ENCODE assay signal across 18 cellular contexts in genomic region chr2:134711622-134712125, GRCh38. TPM values are rescaled to one million over a fixed set of nuclear protein-coding genes. Genes with fewer than 3 reads are reported as not detected.
DNase-seq lines count a peak whose midpoint lies in the region; ATAC-seq, FAIRE-seq and TF ChIP-seq lines count a peak whose summit lies in the region.
"Had no signal": no experiment of that assay in that cellular context is flagged by ENCODE, and none has a peak within 500 bp of the region (broad histone marks: within the 10 kb centered on the region; RNA-seq: fewer than 3 reads in every experiment).

No MANE protein-coding gene starts in this region.

- H3K4me1 ChIP-seq in HAP-1 (peaks cover 9% of the 10 kb centered on the region), PC-3 (ENCODE audit: insufficient read depth, low read length) (peaks cover 20% of the 10 kb centered on the region)

- H3K27ac ChIP-seq in PC-3 (ENCODE audit: low read length) = no peak overlapping the region
- no peak overlapping the region for H3K27ac ChIP-seq in neural cell (ENCODE audit: low read length)
- H3K27ac ChIP-seq: C4-2B, SK-N-MC had no signal

- H4K20me1 ChIP-seq in PC-3 (ENCODE audit: low read length) (no peaks in the 10 kb centered on the region), neural cell (ENCODE audit: insufficient read depth) (no peaks in the 10 kb centered on the region)

- TF ChIP-seq CTCF in PC-3 (conservative IDR thresholded peaks at IDR 0.05; ENCODE audit: low read depth, low read length) = no peak
- TF ChIP-seq CTCF in neural cell (IDR thresholded peaks at IDR 0.05; ENCODE audit: poor library complexity, severe bottlenecking) = no peak
- TF ChIP-seq CTCF in WTC11 (IDR thresholded peaks at IDR 0.05) = no peak

- H3K9ac ChIP-seq in PC-3 (ENCODE audit: low read length) = no peak overlapping the region
- H3K9ac ChIP-seq in neural cell (ENCODE audit: low read length) = no peak overlapping the region

- no peak overlapping the region for H3K27ac Mint-ChIP-seq in WTC11

- H3K79me2 ChIP-seq in PC-3 (ENCODE audit: low read length) = no peaks in the 10 kb centered on the region
- no peaks in the 10 kb centered on the region for H3K79me2 ChIP-seq in neural cell (replicated peaks; ENCODE audit: insufficient read depth, low read length)

- in situ Hi-C loops in HAP-1 (cut with MboI; ENCODE audit: low sequenced_read_pairs) = no loop called here

- H3K4me3 ChIP-seq in HAP-1 (no peak overlapping the region), PC-3 (ENCODE audit: low read length) (no peak overlapping the region), neural cell (ENCODE audit: low read length) (no peak overlapping the region)
- H3K4me3 ChIP-seq: GM12878, SK-N-MC had no signal

- no peaks in the 10 kb centered on the region for H3K36me3 Mint-ChIP-seq in WTC11

- intact Hi-C loops in PC-3 (cut with micrococcal nuclease) = no loop called here

- no peaks in the 10 kb centered on the region for H3F3A ChIP-seq in PC-3 (ENCODE audit: low read length, unreplicated experiment)
- H3F3A ChIP-seq in neural cell (ENCODE audit: insufficient read depth, low read length, poor library complexity, severe bottlenecking) = no peaks in the 10 kb centered on the region

- peaks cover 27% of the 10 kb centered on the region for H3K4me1 Mint-ChIP-seq in WTC11

- peaks cover 56% of the 10 kb centered on the region for H3K27me3 ChIP-seq in HAP-1 (ENCODE audit: low read depth)
- H3K27me3 ChIP-seq in PC-3 (ENCODE audit: low read length) = no peaks in the 10 kb centered on the region
- H3K27me3 ChIP-seq in neural cell (ENCODE audit: insufficient read depth, low read depth, low read length) = peaks cover 14% of the 10 kb centered on the region

- no peak for TF ChIP-seq EP300 in neural cell (conservative IDR thresholded peaks at IDR 0.05; ENCODE audit: poor library complexity, severe bottlenecking)

- peaks cover 3% of the 10 kb centered on the region; the same call in 1 of the 2 replicates for H3K9me3 Mint-ChIP-seq in WTC11

- DNase-seq in HAP-1 (ENCODE audit: low spot score in 2 of 2) (peak; percentile 31 to 80), M059J (ENCODE audit: low read depth) (peak; percentile 6), PC-3 (no peak), NCI-H1105 treated with DMSO at 0.1 percent for 48 hours (lab: John Stamatoyannopoulos, UW) (no peak), RCC 7860 (ENCODE audit: low spot score) (no peak), WTC11 (ENCODE audit: low spot score) (no peak)
- DNase-seq: AML-193, GF-D8, GOT3, NCI-H1436, NCI-H1930, NCI-H510A, Right ventricle myocardium superior had no signal

- H3K27me3 Mint-ChIP-seq in WTC11 (ENCODE audit: low read depth) = peaks cover 28% of the 10 kb centered on the region

- POLR2A ChIA-PET in PC-3 (lab: Charles Lee; ENCODE audit: unreplicated experiment) = no interaction called here
- POLR2A ChIA-PET in WTC11 (lab: Charles Lee) = no interaction called here

- FAIRE-seq in RCC 7860 (lab: Jason Lieb, UNC) = no peak
- FAIRE-seq: GM12878, GM19239 had no signal

- TF ChIP-seq RAD21 in neural cell (conservative IDR thresholded peaks at IDR 0.05) = no peak

- H3K4me2 ChIP-seq in PC-3 (ENCODE audit: low read length) = peak overlapping the region; percentile 60
- H3K4me2 ChIP-seq in neural cell (ENCODE audit: low read length) = peak overlapping the region; percentile 33

- ATAC-seq in PC-3 = no peak
- no peak for ATAC-seq in WTC11
- ATAC-seq: GM12878 had no signal

- H3K9me3 ChIP-seq in HAP-1 (no peaks in the 10 kb centered on the region), PC-3 (ENCODE audit: low read length) (no peaks in the 10 kb centered on the region), neural cell (ENCODE audit: low read length) (no peaks in the 10 kb centered on the region)

- H2AFZ ChIP-seq in PC-3 (ENCODE audit: low read length) = 0 out of 2 replicates have a peak overlapping the region, but pooled peaks have one; percentile 43
- no peak overlapping the region for H2AFZ ChIP-seq in neural cell (ENCODE audit: low read depth, low read length)

- no TSS peak for BruUV-seq in PC-3 (replicated peaks; lab: Mats Ljungman, UMichigan)

- no peak overlapping the region for H3K4me3 Mint-ChIP-seq in WTC11

- H3K9me2 ChIP-seq in PC-3 (replicated peaks; ENCODE audit: low read length) (no peaks in the 10 kb centered on the region), neural cell (ENCODE audit: insufficient read depth, low read length) (no peaks in the 10 kb centered on the region)

- no peaks in the 10 kb centered on the region for H3K36me3 ChIP-seq in HAP-1 (replicated peaks)
- H3K36me3 ChIP-seq in PC-3 (ENCODE audit: low read depth, low read length) = no peaks in the 10 kb centered on the region
- no peaks in the 10 kb centered on the region for H3K36me3 ChIP-seq in neural cell (ENCODE audit: insufficient read depth, low read length)

- CTCF ChIA-PET in PC-3 (lab: Charles Lee) = no interaction called here
- CTCF ChIA-PET in WTC11 (lab: Charles Lee) = interaction anchor here (0.6 to 1.0 kb wide), 2 partner anchors 54 to 261 kb away, joined by 3 read pairs; no protein-coding TSS in a partner anchor

TF ChIP-seq in neural cell, 6 proteins besides CTCF, POLR2A, EP300 and RAD21:
- TF ChIP-seq EZH2 (IDR thresholded peaks at IDR 0.05; ENCODE audit: borderline replicate concordance, insufficient read depth, low read length, poor library complexity, severe bottlenecking) (no peak), TAF1 (IDR thresholded peaks at IDR 0.05; ENCODE audit: low read depth) (no peak), REST (IDR thresholded peaks at IDR 0.05; ENCODE audit: borderline replicate concordance) (no peak), POLR2AphosphoS5 (IDR thresholded peaks at IDR 0.05) (no peak), SMC3 (conservative IDR thresholded peaks at IDR 0.05; ENCODE audit: poor library complexity) (no peak), MXI1 (conservative IDR thresholded peaks at IDR 0.05; ENCODE audit: poor library complexity, severe bottlenecking) (no peak)

TF ChIP-seq in WTC11, 78 proteins besides CTCF, POLR2A, EP300 and RAD21 (continues in another document):
- TF ChIP-seq ZBTB21 (CRISPR knock-in tag; IDR thresholded peaks at IDR 0.05; ENCODE audit: borderline replicate concordance) (no peak), ARID4B (CRISPR knock-in tag; IDR thresholded peaks at IDR 0.05; ENCODE audit: borderline replicate concordance) (no peak), SP1 (CRISPR knock-in tag; conservative IDR thresholded peaks at IDR 0.05) (no peak), ZNF425 (CRISPR knock-in tag; conservative IDR thresholded peaks at IDR 0.05) (no peak)

RNA-seq across cellular contexts. Expression of gene TMEM163, which starts 7.1 kb away (rescaled TPM):
- total RNA-seq in M059J (2014; rRNA removed; shearing (Covaris generic)) = not detected in 2 replicates
- total RNA-seq in PC-3 (2014; rRNA removed) (0.12 and 0.47 TPM in 2 replicates), WTC11 (2021) (0.94 to 1.6 TPM (median 1.2 TPM) in 3 replicates)
- 3.1 and 3.5 TPM in 2 replicates for polyA plus RNA-seq in neural cell
- polyA minus RNA-seq in neural cell = 1.2 and 1.9 TPM in 2 replicates

Comparison
In these comparisons a context has a peak if more than half of its experiments do, and no peak if none do; other contexts are left out.
1. DNase-seq: peak in HAP-1 (2 of 2) and M059J (single experiment); none in PC-3 (single experiment), NCI-H1105 treated with DMSO at 0.1 percent for 48 hours (single experiment), RCC 7860 (single experiment) and WTC11 (single experiment).